Comparison of ENCODE assay signal across 32 cellular contexts in the genomic region with DNA sequence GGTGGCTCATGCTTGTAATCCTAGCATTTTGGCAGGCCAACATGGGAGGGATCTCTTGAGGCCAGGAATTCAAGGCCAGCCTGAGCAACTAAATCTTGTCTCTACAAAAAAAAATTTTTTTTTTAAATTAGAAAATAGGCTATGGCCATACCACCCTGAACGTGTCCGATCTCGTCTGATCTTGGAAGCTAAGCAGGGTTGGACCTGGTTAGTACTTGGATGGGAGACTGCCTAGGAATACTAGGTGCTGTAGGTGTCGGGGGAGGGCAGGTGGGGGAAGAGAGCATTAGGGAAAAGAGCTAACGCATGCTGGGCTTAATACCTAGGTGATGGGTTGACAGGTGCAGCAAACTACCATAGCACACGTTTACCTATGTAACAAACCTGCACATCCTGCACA. TPM values are rescaled to one million over a fixed set of nuclear protein-coding genes. Genes with fewer than 3 reads are reported as not detected.
"Had no signal": no experiment of that assay in that cellular context is flagged by ENCODE, and none has a peak within 500 bp of the region (broad histone marks: within the 10 kb centered on the region; RNA-seq: fewer than 3 reads in every experiment).

No MANE protein-coding gene starts in this region.

- H3K27me3 ChIP-seq: ascending aorta, cardiac muscle cell had no signal

- H3K27ac ChIP-seq: ascending aorta, cardiac muscle cell, VCaP had no signal

- H3K36me3 ChIP-seq: ascending aorta, cardiac muscle cell had no signal

- FAIRE-seq: bronchial epithelial cell, TTC549 had no signal

- H3K4me3 ChIP-seq: ascending aorta, cardiac muscle cell had no signal

- DNase-seq: activated CD4-positive, alpha-beta memory T cell treated with anti-CD3 and anti-CD28 coated beads, Interleukin-2, amount 10 ng/mL, durations not matched to agents 7 days and 5 days; activated CD4-positive, alpha-beta T cell treated with anti-CD3 and anti-CD28 coated beads for 1 hour; activated CD4-positive, alpha-beta T cell treated with anti-CD3 and anti-CD28 coated beads for 36 hours; activated CD4-positive, alpha-beta T cell treated with anti-CD3 and anti-CD28 coated beads for 48 hours; activated CD4-positive, alpha-beta T cell treated with anti-CD3 and anti-CD28 coated beads, Interleukin-2, amount 10 ng/mL, durations not matched to agents 7 days and 5 days; activated CD4-positive, alpha-beta T cell treated with anti-CD3 and anti-CD28 coated beads, Interleukin-2, amount 50 U/mL, for 48 hours; activated CD4-positive, CD25-positive, alpha-beta regulatory T cell; activated CD8-positive, alpha-beta memory T cell treated with anti-CD3 and anti-CD28 coated beads for 24 hours; activated CD8-positive, alpha-beta memory T cell treated with anti-CD3 and anti-CD28 coated beads, Interleukin-2, amount 10 ng/mL, durations not matched to agents 7 days and 5 days; activated CD8-positive, alpha-beta memory T cell treated with anti-CD3 and anti-CD28 coated beads, Interleukin-2, amount 50 U/mL, for 48 hours; activated CD8-positive, alpha-beta T cell treated with anti-CD3 and anti-CD28 coated beads, Interleukin-2, amount 10 ng/mL, durations not matched to agents 7 days and 5 days; activated effector memory CD4-positive, alpha-beta T cell treated with Interleukin-2 at 50 U/mL for 16 hours; activated gamma-delta T cell; activated naive CD4-positive, alpha-beta T cell treated with anti-CD3 and anti-CD28 coated beads, Interleukin-2, amount 10 ng/mL, durations not matched to agents 7 days and 5 days; activated naive CD4-positive, alpha-beta T cell treated with Interleukin-2 at 50 U/mL for 16 hours; activated naive CD8-positive, alpha-beta T cell treated with anti-CD3 and anti-CD28 coated beads, Interleukin-2, amount 10 ng/mL, durations not matched to agents 7 days and 5 days; activated naive CD8-positive, alpha-beta T cell treated with anti-CD3 and anti-CD28 coated beads, Interleukin-2, amount 50 U/mL, for 24 hours; activated T-cell treated with anti-CD3 and anti-CD28 coated beads, Interleukin-2, amount 50 U/mL, for 24 hours; activated T-cell treated with anti-CD3 and anti-CD28 coated beads, Interleukin-2, amount 50 U/mL, for 48 hours; amygdala; anterior cingulate cortex; caudate nucleus; cerebellar nuclear complex; T-helper 2 cell; T-helper 9 cell had no signal

- H3K4me1 ChIP-seq: ascending aorta had no signal

- ATAC-seq: activated CD4-positive, alpha-beta T cell treated with anti-CD3 and anti-CD28 coated beads for 36 hours; activated CD4-positive, CD25-positive, alpha-beta regulatory T cell treated with anti-CD3 and anti-CD28 coated beads, Interleukin-2, amount 50 U/mL, for 24 hours; activated CD8-positive, alpha-beta memory T cell treated with anti-CD3 and anti-CD28 coated beads, Interleukin-2, amount 10 ng/mL, durations not matched to agents 7 days and 5 days; activated CD8-positive, alpha-beta T cell treated with anti-CD3 and anti-CD28 coated beads, Interleukin-2, amount 10 ng/mL, durations not matched to agents 7 days and 5 days; activated naive CD8-positive, alpha-beta T cell treated with anti-CD3 and anti-CD28 coated beads, Interleukin-2, amount 50 U/mL, for 24 hours had no signal

- H3K9me3 ChIP-seq: ascending aorta had no signal

RNA-seq across cellular contexts. Expression of a gene that starts 39.5 kb away (rescaled TPM):
- total RNA-seq: activated CD4-positive, alpha-beta T cell treated with anti-CD3 and anti-CD28 coated beads for 36 hours; ascending aorta; cardiac muscle cell; chondrocyte had no signal
- polyA plus RNA-seq: cardiac muscle cell had no signal
